ENCODE assay signal across 18 cellular contexts in genomic region chr14:102878174-102878969, GRCh38. TPM values are rescaled to one million over a fixed set of nuclear protein-coding genes. Genes with fewer than 3 reads are reported as not detected.
A peak's percentile ranks its signal among the peaks of the same experiment; 100 is the strongest.
DNase-seq lines count a peak whose midpoint lies in the region; ATAC-seq and TF ChIP-seq lines count a peak whose summit lies in the region.
"Had no signal": no experiment of that assay in that cellular context is flagged by ENCODE, and none has a peak within 500 bp of the region (broad histone marks: within the 10 kb centered on the region; RNA-seq: fewer than 3 reads in every experiment).

No MANE protein-coding gene starts in this region.

- H3K27ac ChIP-seq in Peyer's patch (peak overlapping the region in 1 of 4 donors; percentile 56), transverse colon (peak overlapping the region; percentile 21 to 64 (median 40)), left ventricle myocardium inferior (replicated peaks) (no peak overlapping the region)
- H3K27ac ChIP-seq: breast epithelium, sigmoid colon, stomach had no signal

- H3K9me3 Mint-ChIP-seq in activated CD4-positive, alpha-beta T cell treated with anti-CD3 and anti-CD28 coated beads for 36 hours (ENCODE audit: low read depth), result no peaks in the 10 kb centered on the region
- H3K9me3 Mint-ChIP-seq: CD8-positive, alpha-beta memory T cell; nephron had no signal

- no peak for TF ChIP-seq EP300 in transverse colon (IDR thresholded peaks at IDR 0.05; ENCODE audit: low read depth)

- CTCF ChIA-PET in activated CD4-positive, alpha-beta T cell treated with anti-CD3 and anti-CD28 coated beads for 36 hours (lab: Charles Lee), result interaction anchor here (1.1 kb wide), 1 partner anchor 10 kb away, joined by 3 read pairs; no protein-coding TSS in a partner anchor

- peak overlapping the region; percentile 29 for H3K27ac Mint-ChIP-seq in activated CD4-positive, alpha-beta T cell treated with anti-CD3 and anti-CD28 coated beads for 36 hours
- H3K27ac Mint-ChIP-seq: nephron had no signal

- no peak for TF ChIP-seq POLR2A in Peyer's patch (IDR thresholded peaks at IDR 0.05)
- TF ChIP-seq POLR2A in transverse colon (IDR thresholded peaks at IDR 0.05), result no peak

- POLR2A ChIA-PET in activated CD4-positive, alpha-beta T cell treated with anti-CD3 and anti-CD28 coated beads for 36 hours (lab: Charles Lee), result no interaction called here

- H3K4me1 ChIP-seq in Peyer's patch (peaks cover 0 to 4% (median 2%) of the 10 kb centered on the region in 4 donors), transverse colon (peaks cover 0 to 24% (median 15%) of the 10 kb centered on the region in 4 donors), left ventricle myocardium inferior (no peaks in the 10 kb centered on the region)
- H3K4me1 ChIP-seq: breast epithelium, sigmoid colon, stomach had no signal

- no peaks in the 10 kb centered on the region for H3K27me3 Mint-ChIP-seq in activated CD4-positive, alpha-beta T cell treated with anti-CD3 and anti-CD28 coated beads for 36 hours
- H3K27me3 Mint-ChIP-seq: CD8-positive, alpha-beta memory T cell had no signal

- H3K4me3 ChIP-seq in Peyer's patch (no peak overlapping the region), transverse colon (no peak overlapping the region), left ventricle myocardium inferior (no peak overlapping the region)
- H3K4me3 ChIP-seq: breast epithelium, sigmoid colon, stomach had no signal

- intact Hi-C loops in activated CD4-positive, alpha-beta T cell treated with anti-CD3 and anti-CD28 coated beads for 36 hours (cut with DNase I, micrococcal nuclease), result no loop called here
- intact Hi-C loops in transverse colon (cut with DNase I; ENCODE audit: low total_unique reads) (no loop called here), left ventricle myocardium inferior (cut with micrococcal nuclease) (no loop called here)

- peak in 4 of 6 experiments; percentile 16 to 44 (median 32) for TF ChIP-seq CTCF in Peyer's patch (IDR thresholded peaks at IDR 0.05)
- TF ChIP-seq CTCF in transverse colon (IDR thresholded peaks at IDR 0.05), result peak in 3 of 5 experiments; percentile 25 to 65 (median 31)
- no peak for TF ChIP-seq CTCF in GM20000 (IDR thresholded peaks at IDR 0.05; ENCODE audit: extremely low read depth, missing control alignments)
- TF ChIP-seq CTCF in left ventricle myocardium inferior (IDR thresholded peaks at IDR 0.05; ENCODE audit: borderline replicate concordance), result no peak

- no peak for ATAC-seq in activated CD4-positive, alpha-beta T cell treated with anti-CD3 and anti-CD28 coated beads for 36 hours

- H3K27me3 ChIP-seq in Peyer's patch (no peaks in the 10 kb centered on the region), transverse colon (no peaks in the 10 kb centered on the region), left ventricle myocardium inferior (ENCODE audit: low read depth) (no peaks in the 10 kb centered on the region)
- H3K27me3 ChIP-seq: breast epithelium, sigmoid colon, stomach had no signal

- peaks cover 23% of the 10 kb centered on the region for H3K4me1 Mint-ChIP-seq in activated CD4-positive, alpha-beta T cell treated with anti-CD3 and anti-CD28 coated beads for 36 hours

- DNase-seq in activated CD4-positive, alpha-beta T cell treated with anti-CD3 and anti-CD28 coated beads for 36 hours, result no peak
- DNase-seq in activated CD4-positive, alpha-beta T cell treated with anti-CD3 and anti-CD28 coated beads for 4 hours, result no peak
- peak in 2 of 3 donors; percentile 66 to 68 for DNase-seq in Peyer's patch
- peak; percentile 53 for DNase-seq in iPS-NIHi7 (ENCODE audit: extremely low spot score)
- peak; percentile 44 for DNase-seq in transverse colon
- no peak for DNase-seq in DMS79 (lab: John Stamatoyannopoulos, UW)
- no peak for DNase-seq in GM20000 (ENCODE audit: low spot score)
- no peak for DNase-seq in left ventricle myocardium inferior
- DNase-seq: 8988T; activated naive CD4-positive, alpha-beta T cell treated with Interleukin-2 at 50 U/mL for 16 hours; CD8-positive, alpha-beta memory T cell; GF-D8; NCI-H2029 treated with DMSO at 0.1 percent for 48 hours; sigmoid colon; stomach had no signal

- H3K9me3 ChIP-seq in Peyer's patch (no peaks in the 10 kb centered on the region), transverse colon (no peaks in the 10 kb centered on the region), left ventricle myocardium inferior (replicated peaks) (no peaks in the 10 kb centered on the region)
- H3K9me3 ChIP-seq: breast epithelium, sigmoid colon, stomach had no signal

- H3K4me3 Mint-ChIP-seq in activated CD4-positive, alpha-beta T cell treated with anti-CD3 and anti-CD28 coated beads for 36 hours, result no peak overlapping the region
- H3K4me3 Mint-ChIP-seq: CD8-positive, alpha-beta memory T cell; nephron had no signal

- H3K36me3 Mint-ChIP-seq in activated CD4-positive, alpha-beta T cell treated with anti-CD3 and anti-CD28 coated beads for 36 hours (ENCODE audit: low read depth), result peaks cover 48% of the 10 kb centered on the region

- WGBS in transverse colon (ENCODE audit: low coverage in 1 of 2), 2 donors, result 76 to 78% methylated on average over 3 to 6 of the region's 6 CpGs

- in situ Hi-C loops in transverse colon (cut with MboI; ENCODE audit: low pct_ligation_motif_present in 1 of 4, low pct_unique_long_range_greater_than_20kb in 1 of 4, low sequenced_read_pairs in 3 of 4), result no loop called here

- H3K36me3 ChIP-seq in Peyer's patch (peaks cover 0 to 27% (median 0%) of the 10 kb centered on the region in 3 donors), transverse colon (peaks cover 0 to 11% (median 4%) of the 10 kb centered on the region in 4 donors), left ventricle myocardium inferior (peaks cover 27% of the 10 kb centered on the region)
- H3K36me3 ChIP-seq: breast epithelium had no signal

RNA-seq across cellular contexts. Expression of gene AMN, which starts 44.1 kb away (rescaled TPM):
- under 1 TPM; 0.23 to 0.53 TPM for total RNA-seq in activated CD4-positive, alpha-beta T cell treated with anti-CD3 and anti-CD28 coated beads for 36 hours
- total RNA-seq in Peyer's patch (1,000 to 10,000 TPM in 1 of 4 donors, 100 to 1,000 TPM in 2, 10 to 100 TPM in 1; 89.1 to 1,110 (median 806) TPM), transverse colon (100 to 1,000 TPM; 306 to 597 (median 420) TPM), left ventricle myocardium inferior (not detected)
- total RNA-seq: sigmoid colon, SK-MEL-5 had no signal

Comparison
In these comparisons a context has a peak if more than half of its experiments do, and no peak if none do; other contexts are left out.
1. DNase-seq: peak in Peyer's patch (2 of 3), iPS-NIHi7 (single experiment) and transverse colon (single experiment); none in activated CD4-positive, alpha-beta T cell treated with anti-CD3 and anti-CD28 coated beads for 36 hours (single experiment), activated CD4-positive, alpha-beta T cell treated with anti-CD3 and anti-CD28 coated beads for 4 hours (0 of 2), DMS79 (single experiment), GM20000 (single experiment) and left ventricle myocardium inferior (single experiment).
2. CTCF ChIP-seq: peak in Peyer's patch (4 of 6) and transverse colon (3 of 5); none in GM20000 (single experiment) and left ventricle myocardium inferior (single experiment).
3. RNA of gene AMN, which starts 44.1 kb away (total RNA-seq): 89.1 to 1,110 TPM in Peyer's patch and 306 to 597 TPM in transverse colon; 0.23 to 0.53 TPM in activated CD4-positive, alpha-beta T cell treated with anti-CD3 and anti-CD28 coated beads for 36 hours and not detected in left ventricle myocardium inferior (single experiment); every median in the first group is over 10 times any median in the second.